Comparison of ENCODE assay signal across 1 cellular context in the genomic region with DNA sequence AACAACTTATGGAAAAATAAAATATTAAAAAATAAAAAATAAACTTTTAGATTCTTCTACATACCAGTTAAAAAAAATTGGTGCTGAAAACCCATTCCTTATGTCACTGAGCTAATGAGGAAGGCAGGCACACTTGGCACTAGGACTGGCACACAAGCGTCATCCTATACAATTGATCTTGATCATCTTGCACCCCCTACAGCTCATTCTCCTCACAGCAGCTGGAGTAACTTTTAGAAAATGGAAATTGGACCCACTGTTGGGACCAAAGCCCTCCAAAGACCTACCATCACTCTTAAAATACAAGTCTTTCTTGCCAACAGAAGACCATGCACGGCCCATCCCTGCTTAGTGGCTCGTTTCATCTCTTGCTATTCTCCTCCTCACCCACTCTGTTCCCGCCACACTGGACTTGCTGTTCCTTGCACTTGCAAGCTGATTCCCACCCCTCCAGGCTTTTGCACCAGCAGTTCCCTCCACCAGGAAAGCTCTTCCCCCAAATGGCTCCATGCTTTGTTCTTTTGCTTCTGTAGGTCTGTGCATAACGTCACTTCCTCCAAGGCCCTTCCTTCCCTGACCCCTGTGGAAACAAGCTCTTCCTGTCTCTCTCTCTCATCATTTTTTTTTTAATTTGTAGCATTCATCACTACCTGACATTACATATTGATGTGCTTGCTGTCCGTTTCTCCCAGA.
TF ChIP-seq lines count a peak whose summit lies in the region.

No MANE protein-coding gene starts in this region.

TF ChIP-seq in endothelial cell of umbilical vein, 7 proteins besides CTCF, POLR2A, EP300 and RAD21:
- TF ChIP-seq POLR2AphosphoS5 (IDR thresholded peaks at IDR 0.05; ENCODE audit: insufficient read depth, low read depth, low read length) (no peak), MYC (IDR thresholded peaks at IDR 0.05; ENCODE audit: low read depth, low read length) (no peak), EZH2 (IDR thresholded peaks at IDR 0.05; ENCODE audit: borderline replicate concordance, low read depth, low read length, severe bottlenecking) (no peak)
- TF ChIP-seq, protein P1, sequence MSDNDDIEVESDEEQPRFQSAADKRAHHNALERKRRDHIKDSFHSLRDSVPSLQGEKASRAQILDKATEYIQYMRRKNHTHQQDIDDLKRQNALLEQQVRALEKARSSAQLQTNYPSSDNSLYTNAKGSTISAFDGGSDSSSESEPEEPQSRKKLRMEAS (IDR thresholded peaks at IDR 0.05; ENCODE audit: insufficient read depth, insufficient read length), result no peak
